1 cellular context compared by ENCODE assay signal in genomic region chr3:128555098-128555825, GRCh38.
TF ChIP-seq lines count a peak whose summit lies in the region.

No MANE protein-coding gene starts in this region.

TF ChIP-seq in WTC11, 78 proteins besides CTCF, POLR2A, EP300 and RAD21 (continued from another document):
- TF ChIP-seq, protein P1, sequence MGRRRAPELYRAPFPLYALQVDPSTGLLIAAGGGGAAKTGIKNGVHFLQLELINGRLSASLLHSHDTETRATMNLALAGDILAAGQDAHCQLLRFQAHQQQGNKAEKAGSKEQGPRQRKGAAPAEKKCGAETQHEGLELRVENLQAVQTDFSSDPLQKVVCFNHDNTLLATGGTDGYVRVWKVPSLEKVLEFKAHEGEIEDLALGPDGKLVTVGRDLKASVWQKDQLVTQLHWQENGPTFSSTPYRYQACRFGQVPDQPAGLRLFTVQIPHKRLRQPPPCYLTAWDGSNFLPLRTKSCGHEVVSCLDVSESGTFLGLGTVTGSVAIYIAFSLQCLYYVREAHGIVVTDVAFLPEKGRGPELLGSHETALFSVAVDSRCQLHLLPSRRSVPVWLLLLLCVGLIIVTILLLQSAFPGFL (CRISPR knock-in tag; IDR thresholded peaks at IDR 0.05; ENCODE audit: borderline replicate concordance): no peak
- TF ChIP-seq HMGXB4 (CRISPR knock-in tag; IDR thresholded peaks at IDR 0.05): no peak
- TF ChIP-seq SOX15 (CRISPR knock-in tag; IDR thresholded peaks at IDR 0.05): no peak
- TF ChIP-seq NR1H2 (CRISPR knock-in tag; IDR thresholded peaks at IDR 0.05): no peak
- no peak for TF ChIP-seq NR3C1 (CRISPR knock-in tag; conservative IDR thresholded peaks at IDR 0.05; ENCODE audit: low read depth)
TF ChIP-seq in WTC11: peak in this region for 0.
